Comparison of ENCODE assay signal across 8 cellular contexts in the genomic region with DNA sequence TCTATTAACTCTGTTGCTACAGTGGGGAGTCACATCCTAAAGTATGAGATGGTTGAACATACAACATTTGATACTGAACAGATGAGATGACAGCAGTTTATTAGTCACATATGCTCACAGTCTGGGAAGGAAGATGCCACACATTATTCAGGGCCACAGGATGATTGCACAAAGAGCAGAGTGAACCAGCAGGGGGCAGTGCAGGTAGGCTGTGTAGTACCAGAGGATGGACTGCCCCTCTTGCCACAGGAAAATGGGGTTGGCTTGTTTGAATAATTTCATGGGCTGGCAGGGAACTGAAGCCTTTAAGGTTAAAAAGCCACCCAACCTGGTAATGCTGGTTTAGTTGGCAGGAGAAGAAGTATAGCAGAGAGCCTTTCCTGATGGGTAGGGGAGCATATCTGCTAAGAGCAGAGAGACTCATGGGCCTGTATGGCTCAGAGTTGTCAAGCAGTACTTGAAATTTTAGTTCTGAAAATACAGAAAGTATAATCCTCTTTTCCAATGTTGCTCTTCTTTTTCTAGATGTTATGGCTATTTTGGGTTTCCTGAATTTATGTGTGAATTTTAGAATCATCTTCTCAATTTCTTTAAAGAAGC.
DNase-seq lines count a peak whose midpoint lies in the region; ATAC-seq and TF ChIP-seq lines count a peak whose summit lies in the region.

No MANE protein-coding gene starts in this region.

- no peaks in the 10 kb centered on the region for H3K4me1 Mint-ChIP-seq in activated T-cell treated with anti-CD3 and anti-CD28 coated beads, Interleukin-2, amount 50 U/mL, for 4 hours (ENCODE audit: low read depth)

- DNase-seq in activated CD4-positive, CD25-positive, alpha-beta regulatory T cell treated with anti-CD3 and anti-CD28 coated beads, Interleukin-2, amount 50 U/mL, for 72 hours: peak; percentile 55
- DNase-seq in NCI-H1105 treated with DMSO at 0.1 percent for 48 hours (lab: John Stamatoyannopoulos, UW) (peak; percentile 26), hypothalamus (lab: John Stamatoyannopoulos, UW) (no peak), NCI-H1436 (lab: John Stamatoyannopoulos, UW) (no peak)
- peak; percentile 38 for DNase-seq in activated T-cell treated with anti-CD3 and anti-CD28 coated beads, Interleukin-2, amount 50 U/mL, for 4 hours

- H3K9me3 ChIP-seq in liver (ENCODE audit: control insufficient read depth in 4 of 4, low read length in 3 of 4): peaks cover 0 to 2% (median 0%) of the 10 kb centered on the region in 4 donors

- H3K27ac ChIP-seq in liver (ENCODE audit: low read depth in 1 of 2, low read length in 2 of 2): no peak overlapping the region

- no peaks in the 10 kb centered on the region for H3K36me3 ChIP-seq in liver (ENCODE audit: control insufficient read depth in 4 of 4, insufficient read depth in 3 of 4, low read depth in 1 of 4, low read length in 3 of 4)

- no peak overlapping the region for H3K4me3 Mint-ChIP-seq in activated T-cell treated with anti-CD3 and anti-CD28 coated beads, Interleukin-2, amount 50 U/mL, for 4 hours

- no peaks in the 10 kb centered on the region for H3K4me1 ChIP-seq in liver (ENCODE audit: control insufficient read depth in 4 of 4, insufficient read depth in 4 of 4, low read length in 3 of 4)

- peak; percentile 52 to 84 for TF ChIP-seq RAD21 in liver (IDR thresholded peaks at IDR 0.05)

- no peak overlapping the region for H3K4me3 ChIP-seq in liver (ENCODE audit: low read depth in 1 of 3, low read length in 3 of 3)

- H3K36me3 Mint-ChIP-seq in activated T-cell treated with anti-CD3 and anti-CD28 coated beads, Interleukin-2, amount 50 U/mL, for 4 hours (ENCODE audit: insufficient read depth): no peaks in the 10 kb centered on the region

- peaks cover 4% of the 10 kb centered on the region for H3K27me3 Mint-ChIP-seq in activated T-cell treated with anti-CD3 and anti-CD28 coated beads, Interleukin-2, amount 50 U/mL, for 4 hours (ENCODE audit: low read depth)

- peak; percentile 55 for TF ChIP-seq CTCF in liver (IDR thresholded peaks at IDR 0.05; ENCODE audit: low read depth, low read length, missing input control)

- peaks cover 0 to 3% (median 0%) of the 10 kb centered on the region in 4 donors for H3K27me3 ChIP-seq in liver (ENCODE audit: control insufficient read depth in 4 of 4, insufficient read depth in 4 of 4, low read length in 3 of 4)

- no peak for ATAC-seq in activated CD4-positive, CD25-positive, alpha-beta regulatory T cell treated with anti-CD3 and anti-CD28 coated beads, Interleukin-2, amount 50 U/mL, for 24 hours
- peak in 1 of 2 donors; percentile 43 for ATAC-seq in activated T-cell treated with anti-CD3 and anti-CD28 coated beads, Interleukin-2, amount 50 U/mL, for 4 hours
- ATAC-seq in HG02840 (IDR thresholded peaks at IDR 0.05; ENCODE audit: low FRiP score, unreplicated experiment): no peak

- no peaks in the 10 kb centered on the region for H3K9me3 Mint-ChIP-seq in activated T-cell treated with anti-CD3 and anti-CD28 coated beads, Interleukin-2, amount 50 U/mL, for 4 hours

- H3K9ac ChIP-seq in liver (ENCODE audit: low read depth in 1 of 2, low read length in 2 of 2): no peak overlapping the region

TF ChIP-seq in liver, 16 proteins besides CTCF, POLR2A, EP300 and RAD21:
- TF ChIP-seq SP1 (IDR thresholded peaks at IDR 0.05) (no peak), NR2F2 (IDR thresholded peaks at IDR 0.05) (no peak), EGR1 (IDR thresholded peaks at IDR 0.05; ENCODE audit: low read depth in 2 of 2) (no peak), FOXA1 (IDR thresholded peaks at IDR 0.05) (no peak), YY1 (IDR thresholded peaks at IDR 0.05) (no peak)
- TF ChIP-seq, protein P1, sequence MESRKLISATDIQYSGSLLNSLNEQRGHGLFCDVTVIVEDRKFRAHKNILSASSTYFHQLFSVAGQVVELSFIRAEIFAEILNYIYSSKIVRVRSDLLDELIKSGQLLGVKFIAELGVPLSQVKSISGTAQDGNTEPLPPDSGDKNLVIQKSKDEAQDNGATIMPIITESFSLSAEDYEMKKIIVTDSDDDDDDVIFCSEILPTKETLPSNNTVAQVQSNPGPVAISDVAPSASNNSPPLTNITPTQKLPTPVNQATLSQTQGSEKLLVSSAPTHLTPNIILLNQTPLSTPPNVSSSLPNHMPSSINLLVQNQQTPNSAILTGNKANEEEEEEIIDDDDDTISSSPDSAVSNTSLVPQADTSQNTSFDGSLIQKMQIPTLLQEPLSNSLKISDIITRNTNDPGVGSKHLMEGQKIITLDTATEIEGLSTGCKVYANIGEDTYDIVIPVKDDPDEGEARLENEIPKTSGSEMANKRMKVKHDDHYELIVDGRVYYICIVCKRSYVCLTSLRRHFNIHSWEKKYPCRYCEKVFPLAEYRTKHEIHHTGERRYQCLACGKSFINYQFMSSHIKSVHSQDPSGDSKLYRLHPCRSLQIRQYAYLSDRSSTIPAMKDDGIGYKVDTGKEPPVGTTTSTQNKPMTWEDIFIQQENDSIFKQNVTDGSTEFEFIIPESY (IDR thresholded peaks at IDR 0.05): no peak
- TF ChIP-seq, protein P2, sequence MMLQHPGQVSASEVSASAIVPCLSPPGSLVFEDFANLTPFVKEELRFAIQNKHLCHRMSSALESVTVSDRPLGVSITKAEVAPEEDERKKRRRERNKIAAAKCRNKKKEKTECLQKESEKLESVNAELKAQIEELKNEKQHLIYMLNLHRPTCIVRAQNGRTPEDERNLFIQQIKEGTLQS (IDR thresholded peaks at IDR 0.05): no peak

Comparison
In these comparisons a context has a peak if more than half of its experiments do, and no peak if none do; other contexts are left out.
1. DNase-seq: peak in activated CD4-positive, CD25-positive, alpha-beta regulatory T cell treated with anti-CD3 and anti-CD28 coated beads, Interleukin-2, amount 50 U/mL, for 72 hours (single experiment), NCI-H1105 treated with DMSO at 0.1 percent for 48 hours (single experiment) and activated T-cell treated with anti-CD3 and anti-CD28 coated beads, Interleukin-2, amount 50 U/mL, for 4 hours (single experiment); none in hypothalamus (0 of 51) and NCI-H1436 (single experiment).